In the genomic region with DNA sequence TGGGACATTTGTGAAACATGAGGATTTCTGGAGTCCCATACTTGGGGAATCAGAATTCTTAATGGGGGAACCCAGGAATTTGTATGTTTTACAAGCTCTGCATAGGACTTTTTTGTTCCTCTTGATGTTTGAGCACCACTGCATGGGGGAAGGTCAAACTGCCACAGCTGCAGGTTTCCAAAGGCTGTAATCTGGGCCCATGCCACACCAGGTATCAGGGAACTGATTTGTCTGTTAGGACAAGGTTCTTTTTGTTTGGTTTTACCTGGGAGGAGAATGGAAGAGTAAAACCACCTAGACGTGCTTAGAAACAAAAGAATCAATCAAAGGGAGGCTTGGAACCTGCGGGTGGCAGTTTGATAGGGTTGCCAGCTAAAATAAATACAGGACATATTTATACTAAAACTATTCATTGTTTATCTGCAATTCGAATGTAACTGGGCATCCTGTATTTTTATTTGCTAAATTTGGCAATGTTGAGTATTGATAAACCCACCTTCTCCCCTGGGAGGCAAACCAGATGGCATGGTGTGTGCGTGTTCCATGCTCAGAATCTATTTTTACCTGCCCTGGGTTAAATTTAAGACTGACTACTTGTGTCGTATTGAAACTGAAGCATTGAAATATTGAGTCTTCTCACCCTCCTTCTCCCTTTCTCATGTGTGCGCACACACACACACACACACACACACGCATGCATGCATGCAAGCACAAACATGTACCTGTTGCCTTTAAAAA, we compare ENCODE assay signal across 27 cellular contexts.
A peak's percentile ranks its signal among the peaks of the same experiment; 100 is the strongest.
DNase-seq lines count a peak whose midpoint lies in the region; ATAC-seq and TF ChIP-seq lines count a peak whose summit lies in the region.
"Had no signal": no experiment of that assay in that cellular context is flagged by ENCODE, and none has a peak within 500 bp of the region (broad histone marks: within the 10 kb centered on the region; RNA-seq: fewer than 3 reads in every experiment).

No MANE protein-coding gene starts in this region.

- H3K4me1 ChIP-seq in cardiac muscle cell (ENCODE audit: low read depth) (peaks cover 27% of the 10 kb centered on the region), left ventricle myocardium inferior (peaks cover 18% of the 10 kb centered on the region)
- H3K4me1 ChIP-seq: parathyroid adenoma, upper lobe of left lung had no signal

- no peak overlapping the region for H3K27ac Mint-ChIP-seq in immature natural killer cell
- H3K27ac Mint-ChIP-seq: activated CD8-positive, alpha-beta T cell treated with anti-CD3 and anti-CD28 coated beads, Interleukin-2, amount 10 ng/mL, durations not matched to agents 7 days and 5 days; activated naive CD4-positive, alpha-beta T cell treated with anti-CD3 and anti-CD28 coated beads for 36 hours; dendritic cell treated with granulocyte-macrophage colony-stimulating factor and Interleukin-4, amounts not matched to agents 40 ng/mL and 50 ng/mL, for 4 days; nephron had no signal

- H3K9me3 ChIP-seq in cardiac muscle cell (ENCODE audit: low read depth) = no peaks in the 10 kb centered on the region
- H3K9me3 ChIP-seq in left ventricle myocardium inferior (replicated peaks) = no peaks in the 10 kb centered on the region
- H3K9me3 ChIP-seq: sigmoid colon, upper lobe of left lung had no signal

- DNase-seq in cardiac muscle cell (ENCODE audit: low read depth in 1 of 2, low spot score in 1 of 2) (no peak), left cardiac atrium (no peak), NCI-H69 (lab: John Stamatoyannopoulos, UW) (peak; percentile 87), left ventricle myocardium inferior (no peak), immature natural killer cell (no peak)
- no peak for DNase-seq in activated CD8-positive, alpha-beta memory T cell treated with anti-CD3 and anti-CD28 coated beads, Interleukin-2, amount 50 U/mL, for 4 hours
- DNase-seq: activated CD4-positive, alpha-beta T cell treated with anti-CD3 and anti-CD28 coated beads for 1 hour; activated CD8-positive, alpha-beta T cell treated with anti-CD3 and anti-CD28 coated beads, Interleukin-2, amount 10 ng/mL, durations not matched to agents 7 days and 5 days; activated naive CD4-positive, alpha-beta T cell treated with anti-CD3 and anti-CD28 coated beads for 36 hours; activated T-cell treated with anti-CD3 and anti-CD28 coated beads, Interleukin-2, amount 50 U/mL, for 4 hours; amygdala; GDM1; Karpas-422; midbrain; NCI-H1048; NCI-H2107; NCI-H526 treated with DMSO at 0.1 percent for 48 hours; PC-3; SHP77 treated with DMSO at 0.1 percent for 48 hours; sigmoid colon; stimulated activated CD8-positive, alpha-beta memory T cell treated with anti-CD3 and anti-CD28 coated beads, Interleukin-4, amount 100 ng/mL, for 48 hours; upper lobe of left lung had no signal

- H3K4me3 ChIP-seq in cardiac muscle cell = no peak overlapping the region
- no peak overlapping the region for H3K4me3 ChIP-seq in left ventricle myocardium inferior
- H3K4me3 ChIP-seq: sigmoid colon, upper lobe of left lung had no signal

- no peaks in the 10 kb centered on the region for H3K9me3 Mint-ChIP-seq in immature natural killer cell
- H3K9me3 Mint-ChIP-seq: activated naive CD4-positive, alpha-beta T cell treated with anti-CD3 and anti-CD28 coated beads for 36 hours; activated T-cell treated with anti-CD3 and anti-CD28 coated beads, Interleukin-2, amount 50 U/mL, for 4 hours; dendritic cell treated with granulocyte-macrophage colony-stimulating factor and Interleukin-4, amounts not matched to agents 40 ng/mL and 50 ng/mL, for 4 days; nephron had no signal

- H3K4me3 Mint-ChIP-seq in immature natural killer cell = no peak overlapping the region
- H3K4me3 Mint-ChIP-seq: activated CD8-positive, alpha-beta T cell treated with anti-CD3 and anti-CD28 coated beads, Interleukin-2, amount 10 ng/mL, durations not matched to agents 7 days and 5 days; activated naive CD4-positive, alpha-beta T cell treated with anti-CD3 and anti-CD28 coated beads for 36 hours; activated T-cell treated with anti-CD3 and anti-CD28 coated beads, Interleukin-2, amount 50 U/mL, for 4 hours; dendritic cell treated with granulocyte-macrophage colony-stimulating factor and Interleukin-4, amounts not matched to agents 40 ng/mL and 50 ng/mL, for 4 days; nephron had no signal

- no peaks in the 10 kb centered on the region for H3K4me1 Mint-ChIP-seq in immature natural killer cell

- intact Hi-C loops in left cardiac atrium (cut with DNase I) = no loop called here
- intact Hi-C loops in left ventricle myocardium inferior (cut with micrococcal nuclease) = no loop called here

- H3K36me3 ChIP-seq in cardiac muscle cell (no peaks in the 10 kb centered on the region), left ventricle myocardium inferior (no peaks in the 10 kb centered on the region)
- H3K36me3 ChIP-seq: sigmoid colon, upper lobe of left lung had no signal

- H3K27me3 ChIP-seq in cardiac muscle cell (no peaks in the 10 kb centered on the region), left ventricle myocardium inferior (ENCODE audit: low read depth) (no peaks in the 10 kb centered on the region)
- H3K27me3 ChIP-seq: sigmoid colon, upper lobe of left lung had no signal

- peaks cover 0 to 4% (median 2%) of the 10 kb centered on the region in 3 donors for H3K27me3 Mint-ChIP-seq in immature natural killer cell (ENCODE audit: low read depth in 3 of 3)
- H3K27me3 Mint-ChIP-seq: dendritic cell treated with granulocyte-macrophage colony-stimulating factor and Interleukin-4, amounts not matched to agents 40 ng/mL and 50 ng/mL, for 4 days had no signal

- H3K27ac ChIP-seq in cardiac muscle cell (peak overlapping the region; percentile 88), left ventricle myocardium inferior (replicated peaks) (peak overlapping the region; percentile 72)
- H3K27ac ChIP-seq: parathyroid adenoma, sigmoid colon, upper lobe of left lung had no signal

- ATAC-seq in left cardiac atrium = no peak
- ATAC-seq in HG03025 (IDR thresholded peaks at IDR 0.05; ENCODE audit: low FRiP score, unreplicated experiment) = no peak
- ATAC-seq in GM18870 (IDR thresholded peaks at IDR 0.05; ENCODE audit: unreplicated experiment) = no peak
- ATAC-seq: activated CD8-positive, alpha-beta T cell treated with anti-CD3 and anti-CD28 coated beads, Interleukin-2, amount 10 ng/mL, durations not matched to agents 7 days and 5 days; activated T-cell treated with anti-CD3 and anti-CD28 coated beads, Interleukin-2, amount 50 U/mL, for 4 hours; PC-3 had no signal

- TF ChIP-seq CTCF in cardiac muscle cell (IDR thresholded peaks at IDR 0.05; ENCODE audit: low read depth, low read length) (no peak), left ventricle myocardium inferior (IDR thresholded peaks at IDR 0.05; ENCODE audit: borderline replicate concordance) (no peak)

- peaks cover 0 to 3% (median 0%) of the 10 kb centered on the region in 3 donors for H3K36me3 Mint-ChIP-seq in immature natural killer cell
